Comparison of ENCODE assay signal across 11 cellular contexts in the genomic region with DNA sequence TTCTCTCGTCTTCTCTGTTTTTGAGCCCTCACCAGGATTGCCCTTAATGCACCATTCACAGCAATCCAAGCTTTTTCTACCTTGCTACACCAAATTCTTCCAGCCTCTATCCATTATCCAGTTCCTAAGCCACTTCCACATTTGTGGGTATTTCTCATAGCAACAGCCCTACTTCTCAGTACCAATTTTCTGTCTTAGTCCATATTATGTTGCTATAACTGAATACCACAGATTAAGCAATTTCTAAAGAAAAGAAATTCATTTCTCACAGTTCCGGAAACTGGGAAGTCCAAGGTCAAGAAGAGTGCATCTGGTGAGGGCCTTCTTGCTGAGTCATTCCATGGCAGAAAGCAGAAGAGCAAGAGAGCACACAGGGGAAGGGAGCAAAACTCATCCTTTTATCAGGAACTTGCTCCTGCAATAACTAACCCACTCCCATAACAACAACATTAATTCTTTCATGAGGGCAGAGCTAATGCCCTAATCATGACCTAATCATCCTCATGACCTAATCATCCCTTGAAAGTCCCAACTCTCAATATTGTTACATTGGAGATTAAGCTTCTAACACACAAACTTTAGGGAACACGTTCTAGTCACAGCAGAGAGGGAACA. TPM values are rescaled to one million over a fixed set of nuclear protein-coding genes. Genes with fewer than 3 reads are reported as not detected.
A peak's percentile ranks its signal among the peaks of the same experiment; 100 is the strongest.
DNase-seq lines count a peak whose midpoint lies in the region; ATAC-seq and TF ChIP-seq lines count a peak whose summit lies in the region.
"Had no signal": no experiment of that assay in that cellular context is flagged by ENCODE, and none has a peak within 500 bp of the region (broad histone marks: within the 10 kb centered on the region; RNA-seq: fewer than 3 reads in every experiment).

No MANE protein-coding gene starts in this region.

- H2AK5ac ChIP-seq in mesenchymal stem cell (ENCODE audit: low read length, severe bottlenecking): no peak overlapping the region

- H3K14ac ChIP-seq in mesenchymal stem cell (ENCODE audit: low read length in 2 of 2): no peak overlapping the region

- peak overlapping the region; percentile 45 for H3K9ac ChIP-seq in mesenchymal stem cell (ENCODE audit: low read length)

- peak overlapping the region; percentile 38 to 67 for H2BK12ac ChIP-seq in mesenchymal stem cell (ENCODE audit: low read length in 2 of 2)

- H3K79me1 ChIP-seq in mesenchymal stem cell (replicated peaks; ENCODE audit: low read length, poor library complexity, severe bottlenecking): no peaks in the 10 kb centered on the region

- H3K4me2 ChIP-seq in mesenchymal stem cell (ENCODE audit: low read length, poor library complexity, severe bottlenecking): no peak overlapping the region
- H3K4me2 ChIP-seq: smooth muscle cell had no signal

- TF ChIP-seq CTCF in BJ (IDR thresholded peaks at IDR 0.05; ENCODE audit: insufficient read depth, low read depth, low read length) (no peak), cardiac fibroblast (IDR thresholded peaks at IDR 0.05; ENCODE audit: low read depth, low read length) (no peak), GM13976 (IDR thresholded peaks at IDR 0.05; ENCODE audit: borderline replicate concordance, control extremely low read depth, extremely low read depth, insufficient read depth, missing control alignments) (no peak)

- H3K4me3 ChIP-seq in BJ (ENCODE audit: low read depth, low read length) (no peak overlapping the region), cardiac fibroblast (replicated peaks in 1 of 2; ENCODE audit: low read depth in 2 of 2, low read length in 2 of 2) (no peak overlapping the region), mesenchymal stem cell (ENCODE audit: insufficient read depth in 1 of 2, low read depth in 1 of 2, low read length in 2 of 2) (peak overlapping the region in 1 of 2 experiments; percentile 42)
- H3K4me3 ChIP-seq: smooth muscle cell, tibial artery had no signal

- peak overlapping the region; percentile 55 to 66 for H3K18ac ChIP-seq in mesenchymal stem cell (ENCODE audit: low read depth in 1 of 2, low read length in 2 of 2)

- in situ Hi-C loops in GM13976 (cut with MboI; ENCODE audit: low sequenced_read_pairs, unreplicated experiment): no loop called here

- WGBS in mesenchymal stem cell: 49% methylated on average over 3 of the region's 3 CpGs

- peak overlapping the region; percentile 33 for H3K27ac ChIP-seq in mesenchymal stem cell (ENCODE audit: low read length, poor library complexity, severe bottlenecking)
- H3K27ac ChIP-seq: tibial artery had no signal

- CTCF ChIA-PET in BJ (lab: Yijun Ruan, JAX): interaction anchor here (0.8 to 2.1 kb wide), 4 partner anchors 9 to 109 kb away, joined by 3 to 11 read pairs (median 6); partner anchors contain the start of gene EIF1B

- POLR2A ChIA-PET in BJ (lab: Charles Lee): no interaction called here

- H2AFZ ChIP-seq in mesenchymal stem cell (ENCODE audit: low read depth, low read length): no peak overlapping the region

- DNase-seq in BJ (ENCODE audit: low read depth) (peak; percentile 74), NCI-H226 (peak; percentile 73), cardiac fibroblast (ENCODE audit: low read depth in 2 of 2) (peak; percentile 88 to 89), mesenchymal stem cell (peak; percentile 89), GM13976 (ENCODE audit: low spot score) (no peak), NCI-H2029 treated with DMSO at 0.1 percent for 48 hours (lab: John Stamatoyannopoulos, UW) (no peak)
- DNase-seq in activated CD4-positive, CD25-positive, alpha-beta regulatory T cell treated with anti-CD3 and anti-CD28 coated beads, Interleukin-2, amount 50 U/mL, for 72 hours: no peak
- DNase-seq: COR-L47, tibial artery had no signal

- H3K27me3 ChIP-seq in BJ (ENCODE audit: control insufficient read depth, insufficient read depth, low read length) (no peaks in the 10 kb centered on the region), mesenchymal stem cell (ENCODE audit: control insufficient read depth in 1 of 2, insufficient read depth in 1 of 2, low read length in 2 of 2) (no peaks in the 10 kb centered on the region)
- H3K27me3 ChIP-seq: tibial artery had no signal

- H3K4me1 ChIP-seq in mesenchymal stem cell (ENCODE audit: control insufficient read depth, insufficient read depth, low read depth, low read length): no peaks in the 10 kb centered on the region

- no peak overlapping the region for H3K23ac ChIP-seq in mesenchymal stem cell (ENCODE audit: low read length in 2 of 2)

- no peak overlapping the region for H2BK5ac ChIP-seq in mesenchymal stem cell (ENCODE audit: low read depth, low read length, poor library complexity, severe bottlenecking)

- no peak overlapping the region for H4K8ac ChIP-seq in mesenchymal stem cell (ENCODE audit: low read length)

- H2BK15ac ChIP-seq in mesenchymal stem cell (ENCODE audit: low read depth, poor library complexity, severe bottlenecking): no peak overlapping the region

- H3K36me3 ChIP-seq in BJ (ENCODE audit: control insufficient read depth, insufficient read depth, low read length): no peaks in the 10 kb centered on the region
- H3K36me3 ChIP-seq in mesenchymal stem cell (ENCODE audit: control insufficient read depth in 1 of 2, insufficient read depth in 2 of 2, low read depth in 1 of 2, low read length in 2 of 2): no peaks in the 10 kb centered on the region

- no peak overlapping the region for H4K91ac ChIP-seq in mesenchymal stem cell (ENCODE audit: low read length)

- peak overlapping the region in 1 of 2 experiments; percentile 50 for H3K4ac ChIP-seq in mesenchymal stem cell (ENCODE audit: low read depth in 1 of 2, low read length in 2 of 2)

- no peaks in the 10 kb centered on the region for H3K9me3 ChIP-seq in mesenchymal stem cell (ENCODE audit: control insufficient read depth, low read length)
- H3K9me3 ChIP-seq: tibial artery had no signal

- no peak for ATAC-seq in GM18867 (IDR thresholded peaks at IDR 0.05; ENCODE audit: unreplicated experiment)

- H2BK120ac ChIP-seq in mesenchymal stem cell (ENCODE audit: low read depth, low read length): no peak overlapping the region

RNA-seq across cellular contexts. Expression of gene EIF1B, which starts 9.7 kb away (rescaled TPM):
- 18.6 and 38.9 TPM in 2 replicates for polyA plus RNA-seq in BJ (2011; rRNA removed)
- 8.2 and 9.7 TPM in 2 replicates for polyA minus RNA-seq in BJ (2011; rRNA and poly(A)+ RNA removed)
- 80.8 TPM for polyA plus RNA-seq in mesenchymal stem cell (2013, experiment 1 of 2)
- 72.8 TPM for polyA plus RNA-seq in mesenchymal stem cell (2013, experiment 2 of 2)

Comparison
In these comparisons a context has a peak if more than half of its experiments do, and no peak if none do; other contexts are left out.
1. DNase-seq: peak in BJ (single experiment), NCI-H226 (single experiment), cardiac fibroblast (2 of 2) and mesenchymal stem cell (single experiment); none in GM13976 (single experiment), NCI-H2029 treated with DMSO at 0.1 percent for 48 hours (single experiment) and activated CD4-positive, CD25-positive, alpha-beta regulatory T cell treated with anti-CD3 and anti-CD28 coated beads, Interleukin-2, amount 50 U/mL, for 72 hours (single experiment).